ENCODE assay signal across 18 cellular contexts in the genomic region with DNA sequence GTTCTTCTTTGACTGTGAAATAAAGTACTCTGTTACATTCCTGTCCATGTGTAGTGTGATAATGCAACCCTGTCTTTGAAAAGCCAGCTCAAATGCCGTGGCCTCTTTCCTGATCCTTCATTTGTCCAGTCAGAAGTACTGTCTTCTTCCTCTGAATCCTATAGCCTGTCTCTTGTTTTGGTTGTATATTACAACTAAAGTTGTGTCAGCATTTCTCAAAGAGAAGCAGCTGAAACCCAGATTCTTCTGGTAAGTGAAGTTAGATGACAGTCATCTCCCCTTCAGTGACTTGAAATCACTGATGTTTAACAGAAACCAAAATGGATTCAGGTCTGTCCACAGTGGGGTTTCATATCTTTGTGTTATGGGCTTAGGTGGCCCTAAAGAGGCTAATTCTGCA.
"Had no signal": no experiment of that assay in that cellular context is flagged by ENCODE, and none has a peak within 500 bp of the region (broad histone marks: within the 10 kb centered on the region; RNA-seq: fewer than 3 reads in every experiment).

No MANE protein-coding gene starts in this region.

- DNase-seq: activated B cell treated with CpG ODN at 0.5 μM for 24 hours; activated CD4-positive, alpha-beta memory T cell treated with anti-CD3 and anti-CD28 coated beads for 36 hours; activated CD4-positive, alpha-beta T cell treated with anti-CD3 and anti-CD28 coated beads for 48 hours; activated naive CD4-positive, alpha-beta T cell treated with Interleukin-2 at 50 U/mL for 16 hours; activated naive CD8-positive, alpha-beta T cell treated with anti-CD3 and anti-CD28 coated beads for 36 hours; activated T-cell treated with anti-CD3 and anti-CD28 coated beads, Interleukin-2, amount 50 U/mL, for 48 hours; amniotic stem cell; effector CD4-positive, alpha-beta T cell; gastrocnemius medialis; head of caudate nucleus; nephron progenitor cell; occipital lobe; posterior cingulate gyrus; stimulated activated CD4-positive, alpha-beta T cell treated with anti-CD3 and anti-CD28 coated beads, Interleukin-4, amount 100 ng/mL, for 24 hours; stimulated activated naive CD4-positive, alpha-beta T cell treated with Interleukin-2 at 50 U/mL for 16 hours; SW 1271; T-helper 17 cell; thyroid gland had no signal

- H3K4me1 ChIP-seq: thyroid gland had no signal

- H3K27me3 ChIP-seq: gastrocnemius medialis, thyroid gland had no signal

- H3K9me3 ChIP-seq: gastrocnemius medialis, thyroid gland had no signal

- H3K27ac ChIP-seq: thyroid gland had no signal

- H3K4me3 ChIP-seq: gastrocnemius medialis, thyroid gland had no signal

- ATAC-seq: gastrocnemius medialis, T-helper 17 cell had no signal

- H3K36me3 ChIP-seq: gastrocnemius medialis, thyroid gland had no signal
